In the genomic region with DNA sequence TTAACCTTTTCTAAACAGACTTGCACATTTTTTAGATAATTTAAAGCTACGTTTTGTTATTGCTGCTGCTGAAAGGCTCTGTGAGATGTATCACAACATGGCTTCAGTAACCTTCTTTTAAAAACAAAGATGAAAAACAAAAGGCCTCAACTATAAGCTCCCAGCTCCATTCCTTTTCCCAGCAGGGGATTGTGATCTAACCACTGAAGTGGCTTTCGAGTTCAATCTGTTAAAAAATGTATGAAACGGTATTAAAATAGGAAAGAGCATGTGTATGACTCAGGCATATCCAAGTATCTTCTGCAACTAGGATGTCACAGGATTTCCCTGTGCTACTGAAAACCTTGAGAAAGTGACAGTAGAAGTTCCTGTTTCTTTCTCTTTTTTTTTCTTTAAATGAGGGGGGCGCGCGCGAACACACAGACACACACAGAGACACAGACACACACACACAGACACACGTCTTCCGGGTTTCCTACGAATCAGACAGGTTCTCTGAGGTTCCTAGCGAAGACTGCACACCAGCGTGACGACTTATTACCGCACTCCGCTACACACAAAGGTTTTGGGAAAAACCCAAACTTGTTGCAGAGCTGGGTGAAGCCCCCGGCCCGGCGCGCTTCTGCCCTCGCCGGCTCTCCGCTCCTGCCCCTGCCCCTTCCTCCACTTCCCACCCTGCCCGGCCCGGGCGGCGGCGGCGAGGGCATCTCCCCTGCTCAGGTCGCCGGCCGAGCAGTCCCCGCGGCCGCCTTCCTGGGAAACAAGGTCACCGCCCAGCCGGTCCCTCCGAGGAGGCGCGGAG, we compare ENCODE assay signal across 1 cellular context.
TF ChIP-seq lines count a peak whose summit lies in the region.

No MANE protein-coding gene starts in this region.

TF ChIP-seq in A549, 52 proteins besides CTCF, POLR2A, EP300 and RAD21 (continued from another document):
- TF ChIP-seq, protein P1, sequence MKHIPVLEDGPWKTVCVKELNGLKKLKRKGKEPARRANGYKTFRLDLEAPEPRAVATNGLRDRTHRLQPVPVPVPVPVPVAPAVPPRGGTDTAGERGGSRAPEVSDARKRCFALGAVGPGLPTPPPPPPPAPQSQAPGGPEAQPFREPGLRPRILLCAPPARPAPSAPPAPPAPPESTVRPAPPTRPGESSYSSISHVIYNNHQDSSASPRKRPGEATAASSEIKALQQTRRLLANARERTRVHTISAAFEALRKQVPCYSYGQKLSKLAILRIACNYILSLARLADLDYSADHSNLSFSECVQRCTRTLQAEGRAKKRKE (CRISPR knock-in tag; IDR thresholded peaks at IDR 0.05; ENCODE audit: low read depth): no peak
- no peak for TF ChIP-seq JUNB (IDR thresholded peaks at IDR 0.05)
- TF ChIP-seq E2F6 (IDR thresholded peaks at IDR 0.05; ENCODE audit: borderline replicate concordance, low read depth): no peak
- no peak for TF ChIP-seq CEBPB (IDR thresholded peaks at IDR 0.05)
- TF ChIP-seq SMC3 (IDR thresholded peaks at IDR 0.05): peak; percentile 33; the same call in 2 of the 3 replicates
- TF ChIP-seq MAZ (IDR thresholded peaks at IDR 0.05; ENCODE audit: borderline replicate concordance, low read depth, low read length): no peak
- no peak for TF ChIP-seq HDAC2 (IDR thresholded peaks at IDR 0.05)
- no peak for TF ChIP-seq HMGXB4 (CRISPR knock-in tag; IDR thresholded peaks at IDR 0.05; ENCODE audit: borderline replicate concordance)
- 0 out of 2 replicates have a peak, but pooled peaks have one; percentile 34 for TF ChIP-seq TP53 (CRISPR knock-in tag; IDR thresholded peaks at IDR 0.05)
- no peak for TF ChIP-seq MYC (IDR thresholded peaks at IDR 0.05; ENCODE audit: borderline replicate concordance, low read length)
- TF ChIP-seq CHD2 (IDR thresholded peaks at IDR 0.05; ENCODE audit: low read length, partially characterized antibody): no peak
- no peak for TF ChIP-seq ZSCAN20 (CRISPR knock-in tag; IDR thresholded peaks at IDR 0.05)
- TF ChIP-seq FOSL2 (IDR thresholded peaks at IDR 0.05): no peak
- no peak; the same call in 1 of the 2 replicates for TF ChIP-seq FOSL2 (CRISPR knock-in tag; IDR thresholded peaks at IDR 0.05)
- no peak for TF ChIP-seq RCOR1 (IDR thresholded peaks at IDR 0.05; ENCODE audit: low read depth, low read length)
- TF ChIP-seq MAFK (IDR thresholded peaks at IDR 0.05; ENCODE audit: partially characterized antibody): no peak
- no peak for TF ChIP-seq ZNF302 (CRISPR knock-in tag; IDR thresholded peaks at IDR 0.05)
- no peak for TF ChIP-seq PBX3 (IDR thresholded peaks at IDR 0.05)
- TF ChIP-seq EHMT2 (IDR thresholded peaks at IDR 0.05; ENCODE audit: low read depth): no peak
- no peak; the same call in 1 of the 2 replicates for TF ChIP-seq TFCP2L1 (CRISPR knock-in tag; IDR thresholded peaks at IDR 0.05)
- TF ChIP-seq RFX5 (IDR thresholded peaks at IDR 0.05): no peak
- no peak for TF ChIP-seq HEYL (CRISPR knock-in tag; IDR thresholded peaks at IDR 0.05)
- no peak for TF ChIP-seq POLR2AphosphoS2 (conservative IDR thresholded peaks at IDR 0.05; ENCODE audit: low read length)
- no peak for TF ChIP-seq CBX2 (IDR thresholded peaks at IDR 0.05; ENCODE audit: borderline replicate concordance, low read depth)
- no peak for TF ChIP-seq NR3C1 (IDR thresholded peaks at IDR 0.05)
- no peak for TF ChIP-seq ZFP36 (IDR thresholded peaks at IDR 0.05; ENCODE audit: borderline replicate concordance, partially characterized antibody)
- no peak for TF ChIP-seq HOXB13 (CRISPR knock-in tag; IDR thresholded peaks at IDR 0.05; ENCODE audit: low read depth)
- TF ChIP-seq RNF2 (IDR thresholded peaks at IDR 0.05; ENCODE audit: borderline replicate concordance, low read depth): no peak
- no peak for TF ChIP-seq NPAS2 (CRISPR knock-in tag; IDR thresholded peaks at IDR 0.05; ENCODE audit: borderline replicate concordance)
- TF ChIP-seq, protein P2, sequence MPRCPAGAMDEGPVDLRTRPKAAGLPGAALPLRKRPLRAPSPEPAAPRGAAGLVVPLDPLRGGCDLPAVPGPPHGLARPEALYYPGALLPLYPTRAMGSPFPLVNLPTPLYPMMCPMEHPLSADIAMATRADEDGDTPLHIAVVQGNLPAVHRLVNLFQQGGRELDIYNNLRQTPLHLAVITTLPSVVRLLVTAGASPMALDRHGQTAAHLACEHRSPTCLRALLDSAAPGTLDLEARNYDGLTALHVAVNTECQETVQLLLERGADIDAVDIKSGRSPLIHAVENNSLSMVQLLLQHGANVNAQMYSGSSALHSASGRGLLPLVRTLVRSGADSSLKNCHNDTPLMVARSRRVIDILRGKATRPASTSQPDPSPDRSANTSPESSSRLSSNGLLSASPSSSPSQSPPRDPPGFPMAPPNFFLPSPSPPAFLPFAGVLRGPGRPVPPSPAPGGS (IDR thresholded peaks at IDR 0.05): 0 out of 3 replicates have a peak, but pooled peaks have one; percentile 2
- TF ChIP-seq FOXS1 (CRISPR knock-in tag; IDR thresholded peaks at IDR 0.05): no peak
- no peak for TF ChIP-seq GATA3 (IDR thresholded peaks at IDR 0.05; ENCODE audit: borderline replicate concordance)
- TF ChIP-seq KDM5A (IDR thresholded peaks at IDR 0.05): no peak
